14 cellular contexts compared by ENCODE assay signal in genomic region chr20:50423758-50424157, GRCh38.
A peak's percentile ranks its signal among the peaks of the same experiment; 100 is the strongest.
DNase-seq lines count a peak whose midpoint lies in the region; ATAC-seq and TF ChIP-seq lines count a peak whose summit lies in the region.
"Had no signal": no experiment of that assay in that cellular context is flagged by ENCODE, and none has a peak within 500 bp of the region (broad histone marks: within the 10 kb centered on the region; RNA-seq: fewer than 3 reads in every experiment).

No MANE protein-coding gene starts in this region.

- H4K8ac ChIP-seq in H9 (replicated peaks; ENCODE audit: insufficient read length, low read depth, low read length): no peak overlapping the region

- H2AFZ ChIP-seq in H9 (ENCODE audit: low read length): no peak overlapping the region

- H3K27me3 ChIP-seq in right cardiac atrium (ENCODE audit: control insufficient read depth, insufficient read depth) (no peaks in the 10 kb centered on the region), heart right ventricle (no peaks in the 10 kb centered on the region), esophagus squamous epithelium (no peaks in the 10 kb centered on the region), psoas muscle (ENCODE audit: insufficient read depth in 3 of 3, low read length in 2 of 3) (no peaks in the 10 kb centered on the region), H9 (ENCODE audit: insufficient read depth, low read length) (no peaks in the 10 kb centered on the region)

- H3T11ph ChIP-seq in H9 (ENCODE audit: low read length): no peak overlapping the region

- no peak overlapping the region; a peak in 1 of 7 replicates for H3K27ac Mint-ChIP-seq in H9
- H3K27ac Mint-ChIP-seq: stimulated activated naive B cell treated with anti-CD40 and anti-IgM and Interleukin-4, amounts not matched to agents 10 μg/mL and 1 μg/mL and 100 μg/mL, for 72 hours had no signal

- no peak overlapping the region for H3K56ac ChIP-seq in H9 (ENCODE audit: insufficient read length, low read depth, low read length)

- H3K9ac ChIP-seq in H9 (ENCODE audit: extremely low read depth, insufficient read length, low read length): no peak overlapping the region

- ATAC-seq in right cardiac atrium: no peak
- no peak for ATAC-seq in heart right ventricle
- no peak for ATAC-seq in psoas muscle
- no peak for ATAC-seq in GM18505 (IDR thresholded peaks at IDR 0.05; ENCODE audit: unreplicated experiment)
- ATAC-seq in GM21390 (IDR thresholded peaks at IDR 0.05; ENCODE audit: unreplicated experiment): no peak
- ATAC-seq: stimulated activated naive B cell treated with anti-CD40 and anti-IgM and Interleukin-4, amounts not matched to agents 10 μg/mL and 1 μg/mL and 100 μg/mL, for 72 hours had no signal

- H3K4me3 ChIP-seq in right cardiac atrium (ENCODE audit: low read length): no peak overlapping the region
- no peak overlapping the region for H3K4me3 ChIP-seq in heart right ventricle
- no peak overlapping the region for H3K4me3 ChIP-seq in esophagus squamous epithelium
- H3K4me3 ChIP-seq in psoas muscle: no peak overlapping the region

- H3K4me1 Mint-ChIP-seq in H9: peaks cover 16% of the 10 kb centered on the region in 2 experiments
- H3K4me1 Mint-ChIP-seq: immature natural killer cell had no signal

- H3K9me3 ChIP-seq in right cardiac atrium (ENCODE audit: control insufficient read depth, low read length) (no peaks in the 10 kb centered on the region), heart right ventricle (peaks cover 0 to 7% (median 4%) of the 10 kb centered on the region in 11 donors), esophagus squamous epithelium (peaks cover 0 to 5% (median 0%) of the 10 kb centered on the region in 3 donors), psoas muscle (peaks cover 5% of the 10 kb centered on the region), H9 (ENCODE audit: control insufficient read depth, low read depth, low read length) (no peaks in the 10 kb centered on the region)

- no peak overlapping the region for H2BK20ac ChIP-seq in H9 (ENCODE audit: low read depth, low read length, poor library complexity, severe bottlenecking)

- intact Hi-C loops in right cardiac atrium (cut with DNase I) (no loop called here), heart right ventricle (cut with DNase I) (no loop called here), esophagus squamous epithelium (cut with DNase I) (no loop called here), psoas muscle (cut with DNase I) (no loop called here)

- H3K14ac ChIP-seq in H9 (ENCODE audit: insufficient read depth, low read length): no peak overlapping the region

- no peaks in the 10 kb centered on the region for H3K79me1 ChIP-seq in H9 (ENCODE audit: insufficient read depth, low read depth, low read length, poor library complexity, severe bottlenecking)

- peaks cover 3 to 7% of the 10 kb centered on the region in 2 experiments; a peak in 2 of 5 replicates for H3K9me3 Mint-ChIP-seq in H9

- H2BK5ac ChIP-seq in H9 (ENCODE audit: insufficient read length, low read length): no peak overlapping the region

- H4K5ac ChIP-seq in H9 (ENCODE audit: insufficient read length, low read depth, low read length): no peak overlapping the region

- H3K23me2 ChIP-seq in H9 (ENCODE audit: insufficient read length, low read depth, low read length, poor library complexity, severe bottlenecking): no peaks in the 10 kb centered on the region

- H2BK12ac ChIP-seq in H9 (ENCODE audit: insufficient read length, low read depth, low read length): no peak overlapping the region

- no peak overlapping the region for H2BK120ac ChIP-seq in H9 (ENCODE audit: low read depth, low read length, poor library complexity, severe bottlenecking)

- no peaks in the 10 kb centered on the region for H4K20me1 ChIP-seq in H9 (ENCODE audit: control insufficient read depth, insufficient read depth, insufficient read length)

- H3K23ac ChIP-seq in H9 (ENCODE audit: insufficient read length, low read depth, low read length): no peak overlapping the region

- WGBS in right cardiac atrium: 89% methylated on average over 6 of the region's 6 CpGs
- WGBS in heart right ventricle, 2 donors: 90 to 94% methylated on average over 6 of the region's 6 CpGs
- 77 to 78% methylated on average over 6 of the region's 6 CpGs for WGBS in esophagus squamous epithelium, 2 donors
- WGBS in psoas muscle, 3 donors: 78 to 87% (median 83%) methylated on average over 6 of the region's 6 CpGs
- no CpG with 5 or more reads among the region's 6 CpGs for WGBS in H9 (ENCODE audit: extremely low coverage, insufficient read length, low lambda C conversion rate)

- no peak overlapping the region for H3K18ac ChIP-seq in H9 (ENCODE audit: insufficient read length, low read depth, low read length)

- H3K79me2 ChIP-seq in H9 (ENCODE audit: insufficient read depth, low read length): no peaks in the 10 kb centered on the region

- H3K4me2 ChIP-seq in H9 (ENCODE audit: insufficient read depth, insufficient read length, low read length): no peak overlapping the region

- TF ChIP-seq CTCF in heart right ventricle (IDR thresholded peaks at IDR 0.05) (no peak), esophagus squamous epithelium (IDR thresholded peaks at IDR 0.05) (no peak), psoas muscle (IDR thresholded peaks at IDR 0.05) (no peak), H9 (conservative IDR thresholded peaks at IDR 0.05) (no peak)

- H3K27ac ChIP-seq in right cardiac atrium (ENCODE audit: low read length) (peak overlapping the region; percentile 50), heart right ventricle (peak overlapping the region in 1 of 10 donors; percentile 75), esophagus squamous epithelium (peak overlapping the region; percentile 66 to 85 (median 76)), psoas muscle (peak overlapping the region; percentile 61), H9 (ENCODE audit: insufficient read length, low read depth, low read length) (no peak overlapping the region)

- H3K4me1 ChIP-seq in right cardiac atrium (ENCODE audit: control insufficient read depth, insufficient read depth, low read length): peaks cover 10% of the 10 kb centered on the region
- H3K4me1 ChIP-seq in heart right ventricle: peaks cover 0 to 36% (median 12%) of the 10 kb centered on the region in 9 donors
- H3K4me1 ChIP-seq in esophagus squamous epithelium: peaks cover 26 to 44% (median 35%) of the 10 kb centered on the region in 3 donors
- H3K4me1 ChIP-seq in psoas muscle: peaks cover 38% of the 10 kb centered on the region
- H3K4me1 ChIP-seq in H9 (ENCODE audit: insufficient read depth, low read length): no peaks in the 10 kb centered on the region

- H3K4me3 Mint-ChIP-seq in H9: no peak overlapping the region
- H3K4me3 Mint-ChIP-seq: immature natural killer cell; stimulated activated naive B cell treated with anti-CD40 and anti-IgM and Interleukin-4, amounts not matched to agents 10 μg/mL and 1 μg/mL and 100 μg/mL, for 72 hours had no signal

- H3K4ac ChIP-seq in H9 (ENCODE audit: low read depth, low read length): no peak overlapping the region

- no peaks in the 10 kb centered on the region for H3K36me3 ChIP-seq in heart right ventricle
- H3K36me3 ChIP-seq in esophagus squamous epithelium: no peaks in the 10 kb centered on the region
- H3K36me3 ChIP-seq in psoas muscle (ENCODE audit: insufficient read depth in 1 of 2, low read depth in 1 of 2): no peaks in the 10 kb centered on the region

- H3K36me3 Mint-ChIP-seq in H9 (ENCODE audit: insufficient read depth in 1 of 3, low read depth in 3 of 3): no peaks in the 10 kb centered on the region
- H3K36me3 Mint-ChIP-seq: stimulated activated naive B cell treated with anti-CD40 and anti-IgM and Interleukin-4, amounts not matched to agents 10 μg/mL and 1 μg/mL and 100 μg/mL, for 72 hours had no signal

- H2AK5ac ChIP-seq in H9 (ENCODE audit: insufficient read length, low read length): no peak overlapping the region

- DNase-seq in right cardiac atrium (no peak), heart right ventricle (no peak), esophagus squamous epithelium (lab: John Stamatoyannopoulos, UW) (no peak), psoas muscle (peak in 1 of 2 donors; percentile 43), NCI-H510A treated with DMSO at 0.1 percent for 48 hours (lab: John Stamatoyannopoulos, UW) (no peak), H9 (no peak)
- DNase-seq: activated CD4-positive, alpha-beta T cell treated with anti-CD3 and anti-CD28 coated beads, Interleukin-2, amount 50 U/mL, for 4 hours; immature natural killer cell; NCI-H2029; NCI-H774; SIG-M5; stimulated activated naive B cell treated with anti-CD40 and anti-IgM and Interleukin-4, amounts not matched to agents 10 μg/mL and 1 μg/mL and 100 μg/mL, for 72 hours had no signal

- peaks cover 5% of the 10 kb centered on the region for H3K27me3 Mint-ChIP-seq in H9 (ENCODE audit: low read depth)

- H4K91ac ChIP-seq in H9 (ENCODE audit: insufficient read length, low read depth, low read length): no peak overlapping the region

- no peak overlapping the region for H2BK15ac ChIP-seq in H9 (ENCODE audit: low read depth, low read length)

- TF ChIP-seq POLR2A in esophagus squamous epithelium (IDR thresholded peaks at IDR 0.05) (no peak), GM18505 (IDR thresholded peaks at IDR 0.05; ENCODE audit: borderline replicate concordance, extremely low read depth, insufficient read depth, insufficient read length) (no peak)
